In genomic region chr6:36375644-36376155, GRCh38 we compare ENCODE assay signal across 30 cellular contexts. TPM values are rescaled to one million over a fixed set of nuclear protein-coding genes. Genes with fewer than 3 reads are reported as not detected.
"Had no signal": no experiment of that assay in that cellular context is flagged by ENCODE, and none has a peak within 500 bp of the region (broad histone marks: within the 10 kb centered on the region; RNA-seq: fewer than 3 reads in every experiment).

No MANE protein-coding gene starts in this region.

- H3K9me3 ChIP-seq: SJCRH30, SK-N-SH had no signal

- H3K36me3 ChIP-seq: brain microvascular endothelial cell, cardiac muscle cell, SJCRH30 had no signal

- H3K27me3 Mint-ChIP-seq: activated naive CD4-positive, alpha-beta T cell treated with anti-CD3 and anti-CD28 coated beads, Interleukin-2, amount 50 U/mL, for 24 hours had no signal

- H3K27ac Mint-ChIP-seq: activated naive CD4-positive, alpha-beta T cell treated with anti-CD3 and anti-CD28 coated beads, Interleukin-2, amount 50 U/mL, for 24 hours; activated T-cell treated with anti-CD3 and anti-CD28 coated beads, Interleukin-2, amount 50 U/mL, for 72 hours; activated T-helper 2 cell treated with anti-CD3 and anti-CD28 coated beads, Interferon-gamma antibody, Interleukin-2, Interleukin-4, amounts not matched to agents 10 μg/mL and 5 μg/mL and 100 μg/mL, durations not matched to agents 14 hours and 24 hours and 36 hours; WTC11 had no signal

- ATAC-seq: activated T-cell treated with anti-CD3 and anti-CD28 coated beads, Interleukin-2, amount 50 U/mL, for 72 hours; Panc1; Right ventricle myocardium inferior; WTC11 had no signal

- H3K4me2 ChIP-seq: SK-N-SH had no signal

- H3K4me3 Mint-ChIP-seq: activated naive CD4-positive, alpha-beta T cell treated with anti-CD3 and anti-CD28 coated beads, Interleukin-2, amount 50 U/mL, for 24 hours; activated T-cell treated with anti-CD3 and anti-CD28 coated beads, Interleukin-2, amount 50 U/mL, for 72 hours; WTC11 had no signal

- H3K36me3 Mint-ChIP-seq: WTC11 had no signal

- H3K27ac ChIP-seq: brain microvascular endothelial cell, cardiac muscle cell, SJCRH30 had no signal

- DNase-seq: activated CD4-positive, alpha-beta T cell treated with anti-CD3 and anti-CD28 coated beads for 48 hours; activated CD4-positive, alpha-beta T cell treated with anti-CD3 and anti-CD28 coated beads, Interleukin-2, amount 50 U/mL, for 4 hours; activated CD4-positive, CD25-positive, alpha-beta regulatory T cell treated with anti-CD3 and anti-CD28 coated beads, Interleukin-2, amount 50 U/mL, for 72 hours; activated CD8-positive, alpha-beta memory T cell treated with anti-CD3 and anti-CD28 coated beads for 24 hours; activated naive CD4-positive, alpha-beta T cell; activated T-cell treated with anti-CD3 and anti-CD28 coated beads, Interleukin-2, amount 50 U/mL, for 72 hours; amniotic stem cell; brain microvascular endothelial cell; cerebellar nuclear complex; IMR-90; Kasumi-1; KBM-7; NCI-H1048; NCI-H1930; NCI-H2171 treated with DMSO at 0.1 percent for 48 hours; NCI-H226; NCI-H526; NCI-H774; OCI-M1; SJCRH30; SK-N-SH; T-helper 1 cell had no signal

- H3K4me1 Mint-ChIP-seq: activated naive CD4-positive, alpha-beta T cell treated with anti-CD3 and anti-CD28 coated beads, Interleukin-2, amount 50 U/mL, for 24 hours had no signal

- H3K27me3 ChIP-seq: SJCRH30 had no signal

- H3K9me3 Mint-ChIP-seq: activated naive CD4-positive, alpha-beta T cell treated with anti-CD3 and anti-CD28 coated beads, Interleukin-2, amount 50 U/mL, for 24 hours; activated T-cell treated with anti-CD3 and anti-CD28 coated beads, Interleukin-2, amount 50 U/mL, for 72 hours; activated T-helper 2 cell treated with anti-CD3 and anti-CD28 coated beads, Interferon-gamma antibody, Interleukin-2, Interleukin-4, amounts not matched to agents 10 μg/mL and 5 μg/mL and 100 μg/mL, durations not matched to agents 14 hours and 24 hours and 36 hours; WTC11 had no signal

- H3K9ac ChIP-seq: SK-N-SH had no signal

- H3K4me3 ChIP-seq: cardiac muscle cell, SJCRH30 had no signal

- H3K9me2 ChIP-seq: SK-N-SH had no signal

- H3K4me1 ChIP-seq: SJCRH30 had no signal

RNA-seq across cellular contexts. Expression of gene ETV7, which starts 11.8 kb away (rescaled TPM):
- total RNA-seq: cardiac muscle cell, SJCRH30 had no signal

RNA-seq across cellular contexts. Expression of gene BNIP5, which starts 39.0 kb away (rescaled TPM):
- total RNA-seq: activated T-cell treated with anti-CD3 and anti-CD28 coated beads, Interleukin-2, amount 50 U/mL, for 72 hours; activated T-helper 2 cell treated with anti-CD3 and anti-CD28 coated beads, Interferon-gamma antibody, Interleukin-2, Interleukin-4, amounts not matched to agents 10 μg/mL and 5 μg/mL and 100 μg/mL, durations not matched to agents 14 hours and 24 hours and 36 hours; IMR-90; NCI-H460; Right ventricle myocardium inferior; T-helper 2 cell treated with Interferon-gamma antibody and Interleukin-4, amounts not matched to agents 100 ng/mL and 5 ng/mL, for 36 hours; WTC11 had no signal
- polyA plus RNA-seq: cardiac muscle cell, IMR-90, SK-N-SH had no signal
